ENCODE assay signal across 15 cellular contexts in genomic region chr1:219523411-219523810, GRCh38.
"Had no signal": no experiment of that assay in that cellular context is flagged by ENCODE, and none has a peak within 500 bp of the region (broad histone marks: within the 10 kb centered on the region; RNA-seq: fewer than 3 reads in every experiment).

No MANE protein-coding gene starts in this region.

- H3K4me3 Mint-ChIP-seq: mesothelial cell of epicardium, nephron had no signal

- ATAC-seq: activated naive CD4-positive, alpha-beta T cell treated with anti-CD3 and anti-CD28 coated beads, Interleukin-2, amount 50 U/mL, for 72 hours; esophagus mucosa; gastrocnemius medialis; left lung; stimulated activated naive CD8-positive, alpha-beta T cell treated with anti-CD3 and anti-CD28 coated beads, Interleukin-15, Interleukin-2, amounts not matched to agents 100 U/mL and 50 U/mL, for 24 hours had no signal

- H3K9me3 Mint-ChIP-seq: nephron had no signal

- H3K27ac Mint-ChIP-seq: activated naive CD4-positive, alpha-beta T cell treated with anti-CD3 and anti-CD28 coated beads, Interleukin-2, amount 50 U/mL, for 72 hours; mesothelial cell of epicardium; nephron had no signal

- H3K36me3 Mint-ChIP-seq: activated naive CD4-positive, alpha-beta T cell treated with anti-CD3 and anti-CD28 coated beads, Interleukin-2, amount 50 U/mL, for 72 hours; mesothelial cell of epicardium had no signal

- DNase-seq: activated CD4-positive, alpha-beta T cell treated with anti-CD3 and anti-CD28 coated beads for 1 hour; activated gamma-delta T cell; adrenal gland; cerebellar nuclear complex; cortex of kidney; gastrocnemius medialis; head of caudate nucleus; left lung; stimulated activated naive CD8-positive, alpha-beta T cell treated with anti-CD3 and anti-CD28 coated beads, Interleukin-15, Interleukin-2, amounts not matched to agents 100 U/mL and 50 U/mL, for 24 hours; substantia nigra; tibial artery had no signal
